10 cellular contexts compared by ENCODE assay signal in the genomic region with DNA sequence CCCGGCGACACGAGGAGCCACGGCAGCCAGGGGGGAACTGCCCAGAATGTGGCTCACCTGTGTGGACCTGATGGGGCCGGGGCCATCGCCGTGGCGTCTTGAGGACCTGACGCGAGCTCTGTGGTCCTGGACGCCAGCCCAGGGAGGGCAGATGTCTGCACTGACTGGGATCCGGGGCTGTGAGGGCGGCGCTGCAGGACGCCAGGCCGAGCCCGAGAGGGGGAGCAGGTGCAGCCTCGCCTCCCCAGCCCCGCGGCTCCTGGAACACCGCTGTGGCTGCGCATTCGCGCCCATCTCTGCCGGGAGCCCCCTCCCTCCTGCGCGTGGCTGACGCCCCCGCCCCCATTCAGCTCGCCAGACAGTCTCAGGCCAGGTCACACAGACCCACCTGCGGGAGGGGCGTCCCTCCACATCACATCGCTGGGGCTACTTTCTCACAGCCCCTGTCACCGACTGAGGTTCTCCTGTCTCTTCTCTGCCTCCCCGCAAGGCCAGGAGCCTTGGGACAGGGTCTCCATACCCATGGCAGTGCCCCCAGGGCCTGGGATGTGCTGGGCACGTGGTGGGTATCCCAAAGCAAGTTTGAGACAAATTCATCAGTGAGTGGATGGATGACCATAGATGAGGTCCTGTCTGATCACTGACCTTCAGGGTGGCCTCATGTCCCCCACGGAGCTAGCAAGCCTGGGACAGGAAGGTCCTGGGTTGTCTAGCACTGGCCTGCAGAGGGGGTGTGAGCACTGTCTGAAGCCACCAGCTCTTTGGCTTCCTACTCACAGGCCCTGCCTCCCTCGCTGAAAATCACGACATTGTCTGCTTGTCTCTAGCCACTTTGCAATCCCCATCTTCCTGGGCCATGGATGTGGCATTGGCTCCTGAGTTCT. TPM values are rescaled to one million over a fixed set of nuclear protein-coding genes. Genes with fewer than 3 reads are reported as not detected.
A peak's percentile ranks its signal among the peaks of the same experiment; 100 is the strongest.
DNase-seq lines count a peak whose midpoint lies in the region; ATAC-seq and TF ChIP-seq lines count a peak whose summit lies in the region.
"Had no signal": no experiment of that assay in that cellular context is flagged by ENCODE, and none has a peak within 500 bp of the region (broad histone marks: within the 10 kb centered on the region; RNA-seq: fewer than 3 reads in every experiment).

No MANE protein-coding gene starts in this region.

- H3K4me1 ChIP-seq in endodermal cell (ENCODE audit: control insufficient read depth, insufficient read depth, low read length) (no peaks in the 10 kb centered on the region), neuronal stem cell (ENCODE audit: control insufficient read depth in 2 of 2, insufficient read depth in 1 of 2, low read depth in 1 of 2, low read length in 2 of 2) (no peaks in the 10 kb centered on the region)

- no peak overlapping the region for H3K4ac ChIP-seq in neuronal stem cell (ENCODE audit: low read length)

- H3K18ac ChIP-seq in neuronal stem cell (ENCODE audit: low read length) = peak overlapping the region; percentile 44

- ATAC-seq in GM18907 (IDR thresholded peaks at IDR 0.05; ENCODE audit: unreplicated experiment) = no peak

- no peak overlapping the region for H2BK12ac ChIP-seq in neuronal stem cell (ENCODE audit: low read length)

- H3K4me3 ChIP-seq in endodermal cell (ENCODE audit: low read length) = no peak overlapping the region
- H3K4me3 ChIP-seq in neuronal stem cell (ENCODE audit: low read length in 2 of 2) = peak overlapping the region in 1 of 2 donors; percentile 29
- H3K4me3 ChIP-seq: spleen had no signal

- no peak overlapping the region for H3K4me3 Mint-ChIP-seq in endodermal cell
- H3K4me3 Mint-ChIP-seq in activated naive CD4-positive, alpha-beta T cell treated with anti-CD3 and anti-CD28 coated beads, Interleukin-2, amount 10 ng/mL, durations not matched to agents 7 days and 5 days = no peak overlapping the region
- H3K4me3 Mint-ChIP-seq: activated naive CD8-positive, alpha-beta T cell treated with anti-CD3 and anti-CD28 coated beads for 36 hours had no signal

- H2BK5ac ChIP-seq in neuronal stem cell (ENCODE audit: low read length) = no peak overlapping the region

- H3K27me3 Mint-ChIP-seq in endodermal cell (ENCODE audit: insufficient read depth) = peaks cover 5% of the 10 kb centered on the region
- peaks cover 42% of the 10 kb centered on the region for H3K27me3 Mint-ChIP-seq in activated naive CD4-positive, alpha-beta T cell treated with anti-CD3 and anti-CD28 coated beads, Interleukin-2, amount 10 ng/mL, durations not matched to agents 7 days and 5 days

- WGBS in endodermal cell (ENCODE audit: insufficient coverage in 1 of 2, insufficient read length in 1 of 2), 2 experiments = 88 to 94% methylated on average over 18 to 39 of the region's 39 CpGs
- no CpG with 5 or more reads among the region's 39 CpGs for WGBS in neuronal stem cell (ENCODE audit: extremely low coverage in 2 of 2, insufficient read length in 2 of 2, insufficient replicate concordance in 1 of 2), 2 donors

- H3K14ac ChIP-seq in neuronal stem cell (ENCODE audit: low read length) = peak overlapping the region; percentile 82

- DNase-seq in NCI-H1694 (lab: John Stamatoyannopoulos, UW) (peak; percentile 17), endodermal cell (peak; percentile 56), neuronal stem cell (ENCODE audit: low spot score) (no peak), GM20000 (ENCODE audit: low spot score) (no peak)
- no peak for DNase-seq in activated naive CD4-positive, alpha-beta T cell treated with anti-CD3 and anti-CD28 coated beads, Interleukin-2, amount 10 ng/mL, durations not matched to agents 7 days and 5 days
- DNase-seq: activated naive CD8-positive, alpha-beta T cell treated with anti-CD3 and anti-CD28 coated beads for 36 hours; erythroblast; spleen had no signal

- H3K27ac ChIP-seq in endodermal cell (ENCODE audit: low read depth, low read length) = no peak overlapping the region
- H3K27ac ChIP-seq in neuronal stem cell (replicated peaks; ENCODE audit: low read length) = no peak overlapping the region
- H3K27ac ChIP-seq: spleen had no signal

- H3K9me3 Mint-ChIP-seq in endodermal cell = peaks cover 3% of the 10 kb centered on the region
- no peaks in the 10 kb centered on the region for H3K9me3 Mint-ChIP-seq in activated naive CD4-positive, alpha-beta T cell treated with anti-CD3 and anti-CD28 coated beads, Interleukin-2, amount 10 ng/mL, durations not matched to agents 7 days and 5 days

- H3K36me3 ChIP-seq in endodermal cell (ENCODE audit: control insufficient read depth, insufficient read depth, low read length) (no peaks in the 10 kb centered on the region), neuronal stem cell (replicated peaks in 1 of 2; ENCODE audit: control insufficient read depth in 2 of 2, insufficient read depth in 2 of 2, low read length in 2 of 2) (no peaks in the 10 kb centered on the region)
- H3K36me3 ChIP-seq: spleen had no signal

- H3K27ac Mint-ChIP-seq in endodermal cell = no peak overlapping the region
- H3K27ac Mint-ChIP-seq in activated naive CD4-positive, alpha-beta T cell treated with anti-CD3 and anti-CD28 coated beads, Interleukin-2, amount 10 ng/mL, durations not matched to agents 7 days and 5 days = no peak overlapping the region
- H3K27ac Mint-ChIP-seq: activated naive CD8-positive, alpha-beta T cell treated with anti-CD3 and anti-CD28 coated beads for 36 hours had no signal

- H3K36me3 Mint-ChIP-seq in endodermal cell (ENCODE audit: low read depth) = no peaks in the 10 kb centered on the region
- H3K36me3 Mint-ChIP-seq in activated naive CD4-positive, alpha-beta T cell treated with anti-CD3 and anti-CD28 coated beads, Interleukin-2, amount 10 ng/mL, durations not matched to agents 7 days and 5 days = no peaks in the 10 kb centered on the region
- H3K36me3 Mint-ChIP-seq: activated naive CD8-positive, alpha-beta T cell treated with anti-CD3 and anti-CD28 coated beads for 36 hours had no signal

- no peaks in the 10 kb centered on the region for H3K4me1 Mint-ChIP-seq in endodermal cell
- no peaks in the 10 kb centered on the region for H3K4me1 Mint-ChIP-seq in activated naive CD4-positive, alpha-beta T cell treated with anti-CD3 and anti-CD28 coated beads, Interleukin-2, amount 10 ng/mL, durations not matched to agents 7 days and 5 days
- H3K4me1 Mint-ChIP-seq: activated naive CD8-positive, alpha-beta T cell treated with anti-CD3 and anti-CD28 coated beads for 36 hours had no signal

- no peak overlapping the region for H3K4me2 ChIP-seq in neuronal stem cell (ENCODE audit: insufficient read depth, low read length, poor library complexity, severe bottlenecking)

- no peak overlapping the region for H3K9ac ChIP-seq in endodermal cell (ENCODE audit: extremely low read depth, low read length, poor library complexity, severe bottlenecking)
- no peak overlapping the region for H3K9ac ChIP-seq in neuronal stem cell (ENCODE audit: low read depth, low read length, poor library complexity)

- no peak overlapping the region for H2BK15ac ChIP-seq in neuronal stem cell (ENCODE audit: low read length)

- no peaks in the 10 kb centered on the region for H3K79me1 ChIP-seq in neuronal stem cell (ENCODE audit: low read depth, low read length)

- H3K27me3 ChIP-seq in endodermal cell (ENCODE audit: control insufficient read depth, insufficient read depth, low read length, poor library complexity, severe bottlenecking) (no peaks in the 10 kb centered on the region), neuronal stem cell (ENCODE audit: control insufficient read depth in 3 of 3, insufficient read depth in 3 of 3, low read depth in 1 of 3, low read length in 3 of 3) (no peaks in the 10 kb centered on the region)

- H3K9me3 ChIP-seq in endodermal cell (ENCODE audit: control insufficient read depth, low read length) (no peaks in the 10 kb centered on the region), neuronal stem cell (replicated peaks in 1 of 2; ENCODE audit: control insufficient read depth in 2 of 2, insufficient read depth in 1 of 2, low read depth in 1 of 2, low read length in 2 of 2) (peaks cover 0 to 5% of the 10 kb centered on the region in 2 donors)

- TF ChIP-seq CTCF in GM12872 (IDR thresholded peaks at IDR 0.05; ENCODE audit: insufficient read depth, low read depth, low read length) (0 out of 3 replicates have a peak, but pooled peaks have one; percentile 7), endodermal cell (conservative IDR thresholded peaks at IDR 0.05) (peak; percentile 56), GM20000 (IDR thresholded peaks at IDR 0.05; ENCODE audit: extremely low read depth, missing control alignments) (no peak)

- no peak overlapping the region for H3K23ac ChIP-seq in neuronal stem cell (ENCODE audit: low read depth, low read length, poor library complexity)

- no peak overlapping the region for H2BK120ac ChIP-seq in neuronal stem cell (ENCODE audit: low read depth, low read length)

- H2AK5ac ChIP-seq in neuronal stem cell (ENCODE audit: low read depth, low read length) = peak overlapping the region; percentile 37

- CTCF ChIA-PET in activated naive CD4-positive, alpha-beta T cell treated with anti-CD3 and anti-CD28 coated beads, Interleukin-2, amount 10 ng/mL, durations not matched to agents 7 days and 5 days (lab: Charles Lee) = no interaction called here

- H4K91ac ChIP-seq in neuronal stem cell (ENCODE audit: low read depth, low read length, poor library complexity) = no peak overlapping the region

- H2AFZ ChIP-seq in neuronal stem cell (ENCODE audit: low read length) = no peak overlapping the region

- no peak overlapping the region for H4K8ac ChIP-seq in neuronal stem cell (ENCODE audit: low read depth, low read length)

RNA-seq across cellular contexts. Expression of gene RASGEF1C, which starts 47.3 kb away (rescaled TPM):
- total RNA-seq in endodermal cell = under 1 TPM; 0.62 to 0.75 TPM
- 1.2 TPM for polyA plus RNA-seq in endodermal cell (2013, experiment 1 of 2)
- 2.2 TPM for polyA plus RNA-seq in endodermal cell (2013, experiment 2 of 2)
- polyA plus RNA-seq in neuronal stem cell (2013, experiment 1 of 2) = 1.6 TPM
- polyA plus RNA-seq in neuronal stem cell (2013, experiment 2 of 2) = 1.2 TPM
- total RNA-seq: activated naive CD8-positive, alpha-beta T cell treated with anti-CD3 and anti-CD28 coated beads for 36 hours had no signal

Comparison
In these comparisons a context has a peak if more than half of its experiments do, and no peak if none do; other contexts are left out.
1. DNase-seq: peak in NCI-H1694 (single experiment) and endodermal cell (single experiment); none in neuronal stem cell (single experiment), activated naive CD4-positive, alpha-beta T cell treated with anti-CD3 and anti-CD28 coated beads, Interleukin-2, amount 10 ng/mL, durations not matched to agents 7 days and 5 days (single experiment) and GM20000 (single experiment).